ENCODE assay signal across 13 cellular contexts in genomic region chr7:80724249-80724871, GRCh38.
A peak's percentile ranks its signal among the peaks of the same experiment; 100 is the strongest.
DNase-seq lines count a peak whose midpoint lies in the region; ATAC-seq and TF ChIP-seq lines count a peak whose summit lies in the region.
"Had no signal": no experiment of that assay in that cellular context is flagged by ENCODE, and none has a peak within 500 bp of the region (broad histone marks: within the 10 kb centered on the region; RNA-seq: fewer than 3 reads in every experiment).

No MANE protein-coding gene starts in this region.

- H3K27me3 ChIP-seq in SJSA1 (replicated peaks) = no peaks in the 10 kb centered on the region

- no peak overlapping the region for H3K4me3 Mint-ChIP-seq in glutamatergic neuron (ENCODE audit: unreplicated experiment)

- TF ChIP-seq CTCF in glutamatergic neuron (IDR thresholded peaks at IDR 0.05; ENCODE audit: partially characterized antibody, unreplicated experiment) = no peak

- H3K4me1 Mint-ChIP-seq in glutamatergic neuron (ENCODE audit: low read depth, unreplicated experiment) = peaks cover 32% of the 10 kb centered on the region

- peaks cover 2% of the 10 kb centered on the region for H3K9me3 Mint-ChIP-seq in glutamatergic neuron (ENCODE audit: unreplicated experiment)

- H3K27ac ChIP-seq in SJSA1 = peak overlapping the region; percentile 94
- H3K27ac ChIP-seq: coronary artery had no signal

- H3K27me3 Mint-ChIP-seq in glutamatergic neuron (ENCODE audit: unreplicated experiment) = no peaks in the 10 kb centered on the region

- DNase-seq in GM04504 (ENCODE audit: low read depth) = peak; percentile 95
- peak in 1 of 2 experiments; percentile 58 for DNase-seq in SJSA1 (ENCODE audit: low read depth in 1 of 2, low spot score in 2 of 2)
- no peak for DNase-seq in glutamatergic neuron
- peak; percentile 55 for DNase-seq in stromal cell of bone marrow (ENCODE audit: low read depth)
- no peak for DNase-seq in 8988T
- DNase-seq in effector CD4-positive, alpha-beta T cell = no peak
- DNase-seq: activated CD4-positive, alpha-beta T cell treated with anti-CD3 and anti-CD28 coated beads for 4 hours; activated gamma-delta T cell; DMS53; Kasumi-1; stimulated activated naive CD4-positive, alpha-beta T cell treated with Interleukin-2 at 50 U/mL for 16 hours had no signal

- ATAC-seq in GM19452 (IDR thresholded peaks at IDR 0.05; ENCODE audit: unreplicated experiment) = no peak

- peaks cover 57% of the 10 kb centered on the region for H3K4me1 ChIP-seq in SJSA1 (replicated peaks)

- no peaks in the 10 kb centered on the region for H3K9me3 ChIP-seq in SJSA1 (replicated peaks)

- H3K4me3 ChIP-seq in SJSA1 = no peak overlapping the region
- H3K4me3 ChIP-seq: coronary artery had no signal

- H3K36me3 Mint-ChIP-seq in glutamatergic neuron (ENCODE audit: unreplicated experiment) = no peaks in the 10 kb centered on the region

- H3K27ac Mint-ChIP-seq in glutamatergic neuron (ENCODE audit: unreplicated experiment) = peak overlapping the region; percentile 20

- H3K36me3 ChIP-seq in SJSA1 = no peaks in the 10 kb centered on the region

Comparison
In these comparisons a context has a peak if more than half of its experiments do, and no peak if none do; other contexts are left out.
1. DNase-seq: peak in GM04504 (single experiment) and stromal cell of bone marrow (single experiment); none in glutamatergic neuron (single experiment), 8988T (single experiment) and effector CD4-positive, alpha-beta T cell (single experiment).